ENCODE assay signal across 10 cellular contexts in genomic region chr17:48604770-48605329, GRCh38. TPM values are rescaled to one million over a fixed set of nuclear protein-coding genes. Genes with fewer than 3 reads are reported as not detected.
A peak's percentile ranks its signal among the peaks of the same experiment; 100 is the strongest.
DNase-seq lines count a peak whose midpoint lies in the region; ATAC-seq, FAIRE-seq and TF ChIP-seq lines count a peak whose summit lies in the region.
"Had no signal": no experiment of that assay in that cellular context is flagged by ENCODE, and none has a peak within 500 bp of the region (broad histone marks: within the 10 kb centered on the region; RNA-seq: fewer than 3 reads in every experiment).

Gene HOXB6 (minus strand): TSS chr17:48604986. CDS start chr17:48598150, 6,836 bp downstream.

- intact Hi-C loops in colonic mucosa (cut with DNase I) (no loop called here), pancreas (cut with DNase I) (no loop called here)

- H3K9me3 ChIP-seq in colonic mucosa (no peaks in the 10 kb centered on the region), pancreas (no peaks in the 10 kb centered on the region)

- H3K27ac ChIP-seq in colonic mucosa (peak within 1 kb of the TSS; percentile 89), coronary artery (no peak within 1 kb of the TSS), pancreas (no peak within 1 kb of the TSS)

- TF ChIP-seq CTCF in colonic mucosa (IDR thresholded peaks at IDR 0.05) = no peak
- TF ChIP-seq CTCF in omental fat pad (IDR thresholded peaks at IDR 0.05) = no peak
- TF ChIP-seq CTCF in coronary artery (IDR thresholded peaks at IDR 0.05) = no peak
- no peak for TF ChIP-seq CTCF in pancreas (IDR thresholded peaks at IDR 0.05)

- no peaks in the 10 kb centered on the region for H3K36me3 ChIP-seq in colonic mucosa
- H3K36me3 ChIP-seq in pancreas = no peaks in the 10 kb centered on the region

- H3K27me3 ChIP-seq in colonic mucosa (no peaks in the 10 kb centered on the region), pancreas (peaks cover 0 to 90% (median 19%) of the 10 kb centered on the region in 4 donors)

- peak within 1 kb of the TSS; percentile 72 to 91 for H3K9ac ChIP-seq in colonic mucosa (ENCODE audit: low read depth in 2 of 2, low read length in 2 of 2)

- peak; percentile 27 for ATAC-seq in omental fat pad (ENCODE audit: low FRiP score)
- no peak for ATAC-seq in HG03139 (IDR thresholded peaks at IDR 0.05; ENCODE audit: unreplicated experiment)
- ATAC-seq in GM21447 (IDR thresholded peaks at IDR 0.05; ENCODE audit: unreplicated experiment) = no peak
- no peak for ATAC-seq in pancreas

- peak; percentile 55 for DNase-seq in AG20443 (ENCODE audit: low spot score)
- DNase-seq in LoVo (ENCODE audit: low spot score) = peak; percentile 90
- peak; percentile 92 for DNase-seq in colonic mucosa
- DNase-seq in omental fat pad (ENCODE audit: low spot score) = no peak
- no peak for DNase-seq in coronary artery (ENCODE audit: low spot score)
- no peak for DNase-seq in pancreas
- DNase-seq: activated CD4-positive, alpha-beta T cell treated with anti-CD3 and anti-CD28 coated beads, Interleukin-2, amount 50 U/mL, for 4 hours; NCI-H510A treated with DMSO at 0.1 percent for 48 hours had no signal

- FAIRE-seq in pancreas (lab: Jason Lieb, UNC) = no peak

- H3K4me1 ChIP-seq in colonic mucosa = peaks cover 2% of the 10 kb centered on the region
- H3K4me1 ChIP-seq in pancreas = peaks cover 0 to 6% (median 0%) of the 10 kb centered on the region in 3 donors

- WGBS in pancreas, 2 donors = 15% methylated on average over 16 of the region's 16 CpGs

- peak within 1 kb of the TSS; percentile 41 for H3K4me3 ChIP-seq in colonic mucosa
- no peak within 1 kb of the TSS for H3K4me3 ChIP-seq in coronary artery
- H3K4me3 ChIP-seq in pancreas = peak within 1 kb of the TSS in 1 of 4 donors; percentile 10

RNA-seq across cellular contexts. Expression of gene HOXB6, which starts in this region (rescaled TPM):
- 10 to 100 TPM; 30.0 to 71.0 TPM for total RNA-seq in colonic mucosa
- 10 to 100 TPM in 3 of 4 donors, 1 to 10 TPM in 1; 9.2 to 22.7 (median 15.5) TPM for total RNA-seq in omental fat pad
- total RNA-seq in pancreas = 1 to 10 TPM in 1 of 6 donors, under 1 TPM in 5; 0.12 to 1.2 (median 0.42) TPM
- 1 to 10 TPM; 1.8 TPM for polyA plus RNA-seq in pancreas

Comparison
In these comparisons a context has a peak if more than half of its experiments do, and no peak if none do; other contexts are left out.
1. RNA of gene HOXB6 (total RNA-seq): 30.0 to 71.0 TPM in colonic mucosa and 9.2 to 22.7 TPM in omental fat pad; 0.12 to 1.2 TPM in pancreas; every median in the first group is over 4 times any median in the second.
2. DNase-seq: peak in AG20443 (single experiment), LoVo (single experiment) and colonic mucosa (single experiment); none in omental fat pad (single experiment), coronary artery (single experiment) and pancreas (0 of 6).